8 cellular contexts compared by ENCODE assay signal in the genomic region with DNA sequence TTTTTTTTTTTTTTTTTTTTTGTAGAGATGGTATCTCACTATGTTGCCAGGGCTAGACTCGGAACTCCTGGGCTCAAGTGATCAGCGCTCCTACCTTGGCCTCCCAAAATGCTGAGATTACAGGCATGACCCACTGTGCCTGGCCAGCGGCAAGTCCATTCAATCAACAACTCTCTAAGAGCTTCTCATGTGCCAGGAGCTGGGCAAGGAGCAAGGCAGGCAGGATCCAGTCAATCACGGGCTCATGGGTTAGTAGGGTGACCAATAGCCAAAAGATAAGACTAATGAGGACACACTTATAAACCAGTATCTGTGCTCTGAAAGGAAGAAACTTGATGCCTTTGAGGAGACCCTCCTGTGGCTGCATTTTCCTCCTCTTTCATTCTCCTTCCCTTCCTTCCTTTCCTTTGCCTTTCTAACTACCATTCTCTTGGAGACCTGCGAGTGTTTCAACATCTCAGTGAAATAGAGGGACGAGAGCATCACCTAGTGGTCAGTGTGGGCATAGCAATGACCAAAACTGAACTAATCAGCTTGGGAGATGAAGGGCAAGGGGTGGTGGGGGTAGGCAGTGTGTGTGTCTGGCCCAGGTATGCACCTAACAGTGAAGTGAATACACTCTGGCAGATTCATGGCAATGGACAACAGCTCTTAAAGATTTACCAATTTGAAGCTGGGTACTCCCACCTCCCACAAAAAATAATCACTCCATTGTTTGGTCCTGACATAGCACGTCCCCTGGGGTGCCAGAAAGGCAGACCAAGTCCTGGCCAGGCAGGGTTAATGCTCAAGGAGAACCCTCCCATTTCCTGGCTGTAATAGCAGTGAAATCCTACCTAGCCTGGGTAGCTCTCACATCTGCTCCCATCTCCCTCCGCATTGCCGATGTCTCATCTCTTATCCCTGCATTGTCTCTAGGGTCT. TPM values are rescaled to one million over a fixed set of nuclear protein-coding genes. Genes with fewer than 3 reads are reported as not detected.
A peak's percentile ranks its signal among the peaks of the same experiment; 100 is the strongest.
DNase-seq lines count a peak whose midpoint lies in the region; ATAC-seq, FAIRE-seq and TF ChIP-seq lines count a peak whose summit lies in the region.

No MANE protein-coding gene starts in this region.

- intact Hi-C loops in posterior cingulate gyrus (cut with DNase I) = loop anchor here (1.0 to 10.0 kb wide), 2 partner anchors 179 to 316 kb away; no protein-coding TSS in a partner anchor

- H3K4me3 ChIP-seq in DOHH2 (ENCODE audit: low read length) (no peak overlapping the region), LNCaP clone FGC (ENCODE audit: low read depth, low read length) (no peak overlapping the region)

- no peaks in the 10 kb centered on the region for H3F3A ChIP-seq in DOHH2 (ENCODE audit: control insufficient read depth, insufficient read depth)

- H3K27me3 ChIP-seq in DOHH2 (ENCODE audit: control insufficient read depth, low read length) = no peaks in the 10 kb centered on the region

- H3K9me3 ChIP-seq in DOHH2 (ENCODE audit: control insufficient read depth, insufficient read depth, low read length) = no peaks in the 10 kb centered on the region

- peak; percentile 49 for DNase-seq in LNCaP clone FGC (ENCODE audit: low read depth)
- DNase-seq in SK-MEL-5 (ENCODE audit: low read depth, low spot score) = peak; percentile 88
- peak; percentile 70 for DNase-seq in activated gamma-delta T cell treated with anti-CD3 and anti-CD28 coated beads, Interleukin-2, amount 50 U/mL, for 16 hours (ENCODE audit: low read depth)
- DNase-seq in glomerular visceral epithelial cell (ENCODE audit: extremely low spot score) = peak; percentile 78
- peak in 8 of 10 donors; percentile 55 to 87 (median 80) for DNase-seq in posterior cingulate gyrus
- peak; percentile 60 for DNase-seq in urothelium cell line (ENCODE audit: low spot score)

- TF ChIP-seq CTCF in DOHH2 (IDR thresholded peaks at IDR 0.05; ENCODE audit: low read depth, low read length, poor library complexity, severe bottlenecking) = peak; percentile 99
- peak; percentile 100 for TF ChIP-seq CTCF in LNCaP clone FGC (IDR thresholded peaks at IDR 0.05; ENCODE audit: control insufficient read depth, extremely low read depth, insufficient read depth)

- no peak overlapping the region for H3K27ac ChIP-seq in DOHH2 (ENCODE audit: low read depth, low read length)

- in situ Hi-C loops in SK-MEL-5 (cut with HindIII; ENCODE audit: low pct_unique_long_range_greater_than_20kb, low sequenced_read_pairs) = loop anchor here (25.0 kb wide), 1 partner anchor 188 kb away; no protein-coding TSS in a partner anchor

- H3K36me3 ChIP-seq in DOHH2 (ENCODE audit: control insufficient read depth, low read length) = no peaks in the 10 kb centered on the region

- H3K9me2 ChIP-seq in DOHH2 (replicated peaks; ENCODE audit: control insufficient read depth, low read length) = no peaks in the 10 kb centered on the region

- no peak for ATAC-seq in HG02970 (IDR thresholded peaks at IDR 0.05; ENCODE audit: low FRiP score, unreplicated experiment)

- peak; percentile 17 for FAIRE-seq in urothelium cell line (lab: Jason Lieb, UNC)

- peaks cover 15% of the 10 kb centered on the region for H3K79me2 ChIP-seq in DOHH2 (ENCODE audit: control insufficient read depth, low read length)

- H4K20me1 ChIP-seq in DOHH2 (ENCODE audit: control insufficient read depth, insufficient read depth, low read depth, low read length) = peaks cover 3% of the 10 kb centered on the region; the same call in 1 of the 2 replicates

- H3K4me1 ChIP-seq in DOHH2 (ENCODE audit: control insufficient read depth, low read length) = peaks cover 17% of the 10 kb centered on the region

- no peak overlapping the region for H3K4me2 ChIP-seq in DOHH2 (ENCODE audit: low read length)

RNA-seq across cellular contexts. Expression of gene RPP25, which starts 6.2 kb away (rescaled TPM):
- 1.4 and 1.9 TPM in 2 replicates for total RNA-seq in SK-MEL-5 (2014; rRNA removed; shearing (Covaris generic))
- 0.94 and 1.3 TPM in 2 replicates for polyA plus RNA-seq in SK-MEL-5 (2015; cell fraction: cytosol; rRNA removed)
- polyA plus RNA-seq in SK-MEL-5 (2015; cell fraction: nucleus; rRNA removed) = 0.07 TPM in 1 of 2 replicates, not detected in the other

RNA-seq across cellular contexts. Expression of gene COX5A, which starts 12.5 kb away (rescaled TPM):
- 124 and 133 TPM in 2 replicates for total RNA-seq in SK-MEL-5 (2014; rRNA removed; shearing (Covaris generic))
- 314 and 318 TPM in 2 replicates for polyA plus RNA-seq in SK-MEL-5 (2015; cell fraction: cytosol; rRNA removed)
- polyA plus RNA-seq in SK-MEL-5 (2015; cell fraction: nucleus; rRNA removed) = 50.5 and 110 TPM in 2 replicates

RNA-seq across cellular contexts. Expression of gene FAM219B, which starts 43.7 kb away (rescaled TPM):
- 38.4 and 41.2 TPM in 2 replicates for total RNA-seq in SK-MEL-5 (2014; rRNA removed; shearing (Covaris generic))
- 29.4 and 44.2 TPM in 2 replicates for polyA plus RNA-seq in SK-MEL-5 (2015; cell fraction: cytosol; rRNA removed)
- 143 and 182 TPM in 2 replicates for polyA plus RNA-seq in SK-MEL-5 (2015; cell fraction: nucleus; rRNA removed)

RNA-seq across cellular contexts. Expression of gene SCAMP5, which starts 45.0 kb away (rescaled TPM):
- 3.4 and 5.4 TPM in 2 replicates for total RNA-seq in SK-MEL-5 (2014; rRNA removed; shearing (Covaris generic))
- polyA plus RNA-seq in SK-MEL-5 (2015; cell fraction: cytosol; rRNA removed) = 8.3 and 18.2 TPM in 2 replicates
- polyA plus RNA-seq in SK-MEL-5 (2015; cell fraction: nucleus; rRNA removed) = 5.2 and 16.9 TPM in 2 replicates
